In the genomic region with DNA sequence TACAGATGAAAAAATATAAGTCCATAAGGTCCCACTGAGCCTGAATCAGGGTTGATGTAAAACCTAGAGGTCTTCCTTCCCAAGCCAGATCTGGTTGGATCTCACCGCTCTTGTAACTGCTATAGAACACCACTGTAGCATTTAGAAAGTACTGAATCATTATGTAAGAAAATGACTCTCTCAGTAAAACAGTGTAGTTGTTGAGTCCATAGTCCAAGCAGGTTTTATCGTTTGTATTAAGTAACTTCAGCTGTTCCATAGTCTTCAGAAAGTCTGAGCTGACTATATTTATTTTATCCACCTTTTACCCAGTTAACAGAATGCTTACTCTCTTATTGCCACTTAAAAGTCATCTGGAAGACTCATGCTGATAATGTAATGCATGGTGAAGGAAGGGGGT, we compare ENCODE assay signal across 25 cellular contexts.
A peak's percentile ranks its signal among the peaks of the same experiment; 100 is the strongest.
DNase-seq lines count a peak whose midpoint lies in the region; ATAC-seq, FAIRE-seq and TF ChIP-seq lines count a peak whose summit lies in the region.
"Had no signal": no experiment of that assay in that cellular context is flagged by ENCODE, and none has a peak within 500 bp of the region (broad histone marks: within the 10 kb centered on the region; RNA-seq: fewer than 3 reads in every experiment).

No MANE protein-coding gene starts in this region.

- no peaks in the 10 kb centered on the region for H3K9me2 ChIP-seq in OCI-LY7 (ENCODE audit: insufficient read depth, low read length)

- H3K9me3 Mint-ChIP-seq in naive thymus-derived CD8-positive, alpha-beta T cell = no peaks in the 10 kb centered on the region
- H3K9me3 Mint-ChIP-seq: CD4-positive, CD25-positive, alpha-beta regulatory T cell had no signal

- H3K36me3 Mint-ChIP-seq in naive thymus-derived CD8-positive, alpha-beta T cell = peaks cover 0 to 28% (median 8%) of the 10 kb centered on the region in 3 donors

- POLR2A ChIA-PET in OCI-LY7 (lab: Charles Lee) = no interaction called here
- POLR2A ChIA-PET in naive thymus-derived CD8-positive, alpha-beta T cell (lab: Charles Lee) = no interaction called here

- H3K36me3 ChIP-seq in OCI-LY7 (ENCODE audit: insufficient read depth, low read length) = peaks cover 70% of the 10 kb centered on the region
- H3K36me3 ChIP-seq in right lobe of liver = no peaks in the 10 kb centered on the region

- CTCF ChIA-PET in OCI-LY7 (lab: Charles Lee; ENCODE audit: unreplicated experiment) = no interaction called here

- peaks cover 11% of the 10 kb centered on the region; the same call in 1 of the 2 replicates for H3K79me2 ChIP-seq in OCI-LY7 (ENCODE audit: insufficient read depth, low read depth, low read length)

- H3K27me3 ChIP-seq in right lobe of liver = no peaks in the 10 kb centered on the region

- DNase-seq in GM12891 (ENCODE audit: insufficient read length, low spot score) (no peak), OCI-LY7 (ENCODE audit: low spot score) (no peak), right lobe of liver (no peak), DMS79 (lab: John Stamatoyannopoulos, UW) (no peak), OCI-M1 (lab: John Stamatoyannopoulos, UW) (no peak), posterior vena cava (ENCODE audit: low spot score) (no peak)
- DNase-seq in naive thymus-derived CD8-positive, alpha-beta T cell = no peak
- DNase-seq: 8988T; DMS153; IMR-90; KG1; MM.1S; NCI-H1694; NCI-H2029 treated with DMSO at 0.1 percent for 48 hours; NCI-H446 treated with DMSO at 0.1 percent for 48 hours; NCI-H526; NCI-H82; NK-92 treated with Interleukin-12 subunit alpha and Interleukin-12 subunit beta, amount 100 ng/mL, for 24 hours; SHP77 had no signal

- no peaks in the 10 kb centered on the region for H3K27me3 Mint-ChIP-seq in naive thymus-derived CD8-positive, alpha-beta T cell
- H3K27me3 Mint-ChIP-seq: CD4-positive, CD25-positive, alpha-beta regulatory T cell had no signal

- peak overlapping the region; percentile 83; the same call in 1 of the 2 replicates for H3K4me2 ChIP-seq in OCI-LY7 (ENCODE audit: low read length)
- H3K4me2 ChIP-seq: BLaER1 had no signal

- peak; percentile 47 to 79 (median 60) for ATAC-seq in right lobe of liver
- no peak for ATAC-seq in naive thymus-derived CD8-positive, alpha-beta T cell
- ATAC-seq: Panc1 had no signal

- H3K4me3 Mint-ChIP-seq in naive thymus-derived CD8-positive, alpha-beta T cell = no peak overlapping the region
- H3K4me3 Mint-ChIP-seq: CD4-positive, CD25-positive, alpha-beta regulatory T cell had no signal

- no peak overlapping the region for H2AFZ ChIP-seq in OCI-LY7 (ENCODE audit: low read length)

- H3K27ac ChIP-seq in OCI-LY7 (ENCODE audit: low read depth, low read length, poor library complexity, severe bottlenecking) (peak overlapping the region; percentile 89), right lobe of liver (no peak overlapping the region)
- H3K27ac ChIP-seq: BLaER1, RWPE1 had no signal

- WGBS in right lobe of liver (ENCODE audit: insufficient coverage, low coverage, low lambda C conversion rate, missing lambda C conversion rate) = 56% methylated on average over 2 of the region's 2 CpGs

- peaks cover 69% of the 10 kb centered on the region for H3K4me1 ChIP-seq in OCI-LY7 (ENCODE audit: insufficient read depth, low read length, poor library complexity, severe bottlenecking)
- H3K4me1 ChIP-seq in right lobe of liver = peaks cover 0 to 3% (median 0%) of the 10 kb centered on the region in 4 donors
- H3K4me1 ChIP-seq: BLaER1 had no signal

- no peak overlapping the region for H3K4me3 ChIP-seq in OCI-LY7 (ENCODE audit: low read depth, low read length, poor library complexity, severe bottlenecking)
- no peak overlapping the region for H3K4me3 ChIP-seq in right lobe of liver
- H3K4me3 ChIP-seq: BLaER1 had no signal

- BruUV-seq in OCI-LY7 (replicated peaks; lab: Mats Ljungman, UMichigan) = no TSS peak

- no peak for TF ChIP-seq CTCF in OCI-LY7 (conservative IDR thresholded peaks at IDR 0.05; ENCODE audit: low read length)
- TF ChIP-seq CTCF in right lobe of liver (IDR thresholded peaks at IDR 0.05) = no peak

- H4K20me1 ChIP-seq in OCI-LY7 (ENCODE audit: insufficient read depth, low read length) = no peaks in the 10 kb centered on the region
- H4K20me1 ChIP-seq: BLaER1 had no signal

- TF ChIP-seq POLR2A in GM12891 (IDR thresholded peaks at IDR 0.05; ENCODE audit: low read depth, low read length) (no peak), right lobe of liver (IDR thresholded peaks at IDR 0.05) (no peak)

- peaks cover 0 to 10% (median 0%) of the 10 kb centered on the region in 4 donors for H3K4me1 Mint-ChIP-seq in naive thymus-derived CD8-positive, alpha-beta T cell

- FAIRE-seq in GM12891 (lab: Jason Lieb, UNC) = peak; percentile 69
- peak; percentile 60 for FAIRE-seq in islet of Langerhans (lab: Jason Lieb, UNC)
- FAIRE-seq: H54 had no signal

- H3K27ac Mint-ChIP-seq in naive thymus-derived CD8-positive, alpha-beta T cell = no peak overlapping the region

- intact Hi-C loops in OCI-LY7 (cut with micrococcal nuclease; ENCODE audit: unreplicated experiment) (no loop called here), right lobe of liver (cut with DNase I) (no loop called here), posterior vena cava (cut with DNase I) (no loop called here)

- H3K9me3 ChIP-seq in OCI-LY7 (ENCODE audit: low read length) = no peaks in the 10 kb centered on the region
- H3K9me3 ChIP-seq in right lobe of liver = no peaks in the 10 kb centered on the region
- H3K9me3 ChIP-seq: BLaER1 had no signal

TF ChIP-seq in GM12891, 5 proteins besides CTCF, POLR2A, EP300 and RAD21:
- no peak for TF ChIP-seq POU2F2 (IDR thresholded peaks at IDR 0.05; ENCODE audit: low read depth, low read length)
- TF ChIP-seq TAF1 (IDR thresholded peaks at IDR 0.05; ENCODE audit: low read depth, low read length) = no peak
- TF ChIP-seq PAX5 (IDR thresholded peaks at IDR 0.05; ENCODE audit: insufficient read depth, low read length, severe bottlenecking) = no peak
- no peak for TF ChIP-seq POLR2AphosphoS5 (IDR thresholded peaks at IDR 0.05; ENCODE audit: low read depth, low read length)
- TF ChIP-seq SPI1 (IDR thresholded peaks at IDR 0.05; ENCODE audit: low read depth, low read length) = no peak

Comparison
In these comparisons a context has a peak if more than half of its experiments do, and no peak if none do; other contexts are left out.
1. ATAC-seq: peak in right lobe of liver (4 of 4); none in naive thymus-derived CD8-positive, alpha-beta T cell (0 of 2).